Comparison of ENCODE assay signal across 13 cellular contexts in the genomic region with DNA sequence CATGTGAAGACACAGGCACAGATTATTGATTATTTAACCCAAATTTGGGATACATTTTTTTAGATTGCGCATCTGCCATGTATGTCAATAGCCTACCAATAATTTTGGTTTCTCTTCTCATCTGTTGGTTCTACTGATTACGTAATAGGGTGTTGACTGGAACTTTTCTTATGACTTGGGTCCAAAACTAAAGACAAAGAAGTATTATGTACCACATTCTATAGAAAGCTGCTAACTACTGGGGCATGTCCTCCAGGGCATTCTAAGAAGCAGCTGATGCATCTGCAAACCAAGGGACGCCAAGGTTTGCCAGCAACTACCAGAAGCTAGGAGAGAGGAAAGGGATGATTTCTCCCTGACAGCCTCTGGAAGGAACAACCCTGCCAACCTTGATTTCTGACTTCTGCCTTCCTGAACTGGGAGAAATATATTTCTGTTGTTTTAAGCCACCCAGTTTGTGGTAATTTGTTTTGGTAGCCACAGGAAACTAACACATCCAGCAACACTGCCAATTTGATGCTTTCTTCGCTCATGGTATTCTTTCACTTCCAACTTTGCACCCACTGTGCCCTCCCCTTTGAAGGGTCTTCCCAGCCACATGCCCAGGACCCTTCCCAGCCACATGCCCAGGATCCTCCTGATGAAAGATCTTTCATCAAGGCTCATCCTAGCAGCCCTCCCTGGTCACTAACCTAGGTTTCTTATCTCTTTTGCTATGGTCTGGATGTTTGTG. TPM values are rescaled to one million over a fixed set of nuclear protein-coding genes. Genes with fewer than 3 reads are reported as not detected.
DNase-seq lines count a peak whose midpoint lies in the region; ATAC-seq and TF ChIP-seq lines count a peak whose summit lies in the region.
"Had no signal": no experiment of that assay in that cellular context is flagged by ENCODE, and none has a peak within 500 bp of the region (broad histone marks: within the 10 kb centered on the region; RNA-seq: fewer than 3 reads in every experiment).

No MANE protein-coding gene starts in this region.

- H3K27ac ChIP-seq in mammary epithelial cell (ENCODE audit: insufficient read depth, low read depth, low read length), result peak overlapping the region; percentile 73
- H3K27ac ChIP-seq: esophagus squamous epithelium, pancreas, upper lobe of left lung had no signal

- peak; percentile 30 for TF ChIP-seq POLR2A in GM18505 (IDR thresholded peaks at IDR 0.05; ENCODE audit: borderline replicate concordance, extremely low read depth, insufficient read depth, insufficient read length)

- TF ChIP-seq CTCF in mammary epithelial cell (conservative IDR thresholded peaks at IDR 0.05 in 1 of 2, IDR thresholded peaks at IDR 0.05 in 1 of 2; ENCODE audit: extremely low read depth in 1 of 2, insufficient read depth in 1 of 2, low read depth in 1 of 2, low read length in 2 of 2), result no peak

- ATAC-seq in GM18505 (IDR thresholded peaks at IDR 0.05; ENCODE audit: unreplicated experiment) (peak; percentile 44), GM19467 (IDR thresholded peaks at IDR 0.05; ENCODE audit: unreplicated experiment) (peak; percentile 57), HG03280 (IDR thresholded peaks at IDR 0.05; ENCODE audit: unreplicated experiment) (peak; percentile 47), Right ventricle myocardium superior (ENCODE audit: poor library complexity) (no peak)

- dilution Hi-C loops in mammary epithelial cell (cut with HindIII; ENCODE audit: low sequenced_read_pairs), result no loop called here

- in situ Hi-C loops in mammary epithelial cell (cut with MboI; ENCODE audit: low sequenced_read_pairs in 2 of 2), result no loop called here

- no TSS peak for BruUV-seq in mammary epithelial cell (replicated peaks; lab: Mats Ljungman, UMichigan)

- H4K20me1 ChIP-seq in mammary epithelial cell (ENCODE audit: insufficient read depth, low read length), result no peaks in the 10 kb centered on the region

- CTCF ChIA-PET in mammary epithelial cell (lab: Charles Lee; ENCODE audit: low non-redundant PET), result no interaction called here

- H3K4me3 ChIP-seq in mammary epithelial cell (replicated peaks in 1 of 3; ENCODE audit: insufficient read depth in 1 of 3, low read depth in 2 of 3, low read length in 3 of 3), result no peak overlapping the region
- H3K4me3 ChIP-seq: esophagus squamous epithelium, pancreas, upper lobe of left lung had no signal

- intact Hi-C loops in mammary epithelial cell (cut with micrococcal nuclease) (no loop called here), Right ventricle myocardium superior (cut with DNase I) (no loop called here)

- H2AFZ ChIP-seq in mammary epithelial cell (ENCODE audit: low read depth, low read length), result peak overlapping the region; percentile 22

- DNase-seq in mammary epithelial cell (peak; percentile 71), SW480 (ENCODE audit: low spot score) (no peak), Right ventricle myocardium superior (no peak)
- DNase-seq in central memory CD4-positive, alpha-beta T cell, result no peak
- no peak for DNase-seq in activated CD8-positive, alpha-beta memory T cell treated with anti-CD3 and anti-CD28 coated beads for 24 hours
- DNase-seq: anterior cingulate cortex, esophagus squamous epithelium, NCI-H1694, pancreas, upper lobe of left lung had no signal

- no peaks in the 10 kb centered on the region for H3K79me2 ChIP-seq in mammary epithelial cell (ENCODE audit: insufficient read depth, low read length)

- peaks cover 26% of the 10 kb centered on the region for H3K4me1 ChIP-seq in mammary epithelial cell (ENCODE audit: insufficient read depth, low read length)
- H3K4me1 ChIP-seq: pancreas had no signal

- H3K9ac ChIP-seq in mammary epithelial cell (ENCODE audit: insufficient read depth, low read length), result no peak overlapping the region

- no peaks in the 10 kb centered on the region for H3K27me3 ChIP-seq in mammary epithelial cell (ENCODE audit: insufficient read depth, low read length)
- H3K27me3 ChIP-seq: esophagus squamous epithelium, pancreas, upper lobe of left lung had no signal

- 50% methylated on average over 4 of the region's 4 CpGs for WGBS in mammary epithelial cell (ENCODE audit: low coverage, missing lambda C conversion rate)

- no peaks in the 10 kb centered on the region for H3K36me3 ChIP-seq in mammary epithelial cell (ENCODE audit: insufficient read depth, low read length)
- H3K36me3 ChIP-seq: esophagus squamous epithelium, pancreas, upper lobe of left lung had no signal

- H3K4me2 ChIP-seq in mammary epithelial cell (ENCODE audit: insufficient read depth, low read depth, low read length), result no peak overlapping the region

- no peaks in the 10 kb centered on the region for H3K9me3 ChIP-seq in mammary epithelial cell (replicated peaks; ENCODE audit: insufficient read depth, low read length)
- H3K9me3 ChIP-seq: esophagus squamous epithelium, pancreas, upper lobe of left lung had no signal

RNA-seq across cellular contexts. Expression of a gene that starts 15.9 kb away (rescaled TPM):
- total RNA-seq in mammary epithelial cell (1 to 10 TPM in 1 of 2 donors, under 1 TPM in 1; 0.49 to 3.7 TPM), Right ventricle myocardium superior (3.4 TPM)
- polyA plus RNA-seq in mammary epithelial cell, result 0.40 TPM
- not detected for polyA minus RNA-seq in mammary epithelial cell

RNA-seq across cellular contexts. Expression of a gene that starts 36.1 kb away (rescaled TPM):
- total RNA-seq in mammary epithelial cell (1 to 10 TPM; 5.8 to 6.7 TPM), Right ventricle myocardium superior (2.3 TPM)
- polyA plus RNA-seq in mammary epithelial cell, result 0.53 TPM
- not detected for polyA minus RNA-seq in mammary epithelial cell

RNA-seq across cellular contexts. Expression of a gene that starts 37.7 kb away (rescaled TPM):
- not detected for total RNA-seq in mammary epithelial cell
- not detected for polyA plus RNA-seq in mammary epithelial cell
- not detected for polyA minus RNA-seq in mammary epithelial cell
- not detected for total RNA-seq in Right ventricle myocardium superior

RNA-seq across cellular contexts. Expression of a gene that starts 47.1 kb away (rescaled TPM):
- 100 to 1,000 TPM in 1 of 2 donors, 10 to 100 TPM in 1; 69.0 to 107 TPM for total RNA-seq in mammary epithelial cell
- polyA plus RNA-seq in mammary epithelial cell, result 82.8 TPM
- polyA minus RNA-seq in mammary epithelial cell, result 48.1 TPM
- 20.3 TPM for total RNA-seq in Right ventricle myocardium superior
